In genomic region chr16:56513972-56514371, GRCh38 we compare ENCODE assay signal across 8 cellular contexts. TPM values are rescaled to one million over a fixed set of nuclear protein-coding genes. Genes with fewer than 3 reads are reported as not detected.
DNase-seq lines count a peak whose midpoint lies in the region; ATAC-seq and TF ChIP-seq lines count a peak whose summit lies in the region.

No MANE protein-coding gene starts in this region.

- intact Hi-C loops in body of pancreas (cut with DNase I): loop anchor here (10.0 kb wide), 1 partner anchor 191 kb away; no protein-coding TSS in a partner anchor

- no peak for TF ChIP-seq POLR2A in body of pancreas (IDR thresholded peaks at IDR 0.05)

- no peak overlapping the region for H2AFZ ChIP-seq in neuronal stem cell (ENCODE audit: low read length)

- H3K27ac ChIP-seq in body of pancreas (peak overlapping the region in 1 of 4 donors; percentile 38), neuronal stem cell (replicated peaks; ENCODE audit: low read length) (no peak overlapping the region)

- peak in 6 of 7 experiments; percentile 48 to 79 (median 65) for TF ChIP-seq CTCF in body of pancreas (IDR thresholded peaks at IDR 0.05)

- no peak overlapping the region for H2BK12ac ChIP-seq in neuronal stem cell (ENCODE audit: low read length)

- H3K23ac ChIP-seq in neuronal stem cell (ENCODE audit: low read depth, low read length, poor library complexity): no peak overlapping the region

- no peak overlapping the region for H2BK120ac ChIP-seq in neuronal stem cell (ENCODE audit: low read depth, low read length)

- no peak overlapping the region for H3K4me3 ChIP-seq in Jurkat, Clone E6-1 (ENCODE audit: low read length)
- H3K4me3 ChIP-seq in body of pancreas (no peak overlapping the region), neuronal stem cell (ENCODE audit: low read length in 2 of 2) (no peak overlapping the region)

- H3K36me3 ChIP-seq in body of pancreas (replicated peaks in 1 of 2; ENCODE audit: insufficient read depth in 1 of 2, low read depth in 2 of 2) (peaks cover 0 to 6% of the 10 kb centered on the region in 2 donors), neuronal stem cell (replicated peaks in 1 of 2; ENCODE audit: control insufficient read depth in 2 of 2, insufficient read depth in 2 of 2, low read length in 2 of 2) (peaks cover 0 to 42% of the 10 kb centered on the region in 2 donors)

- no peak overlapping the region for H3K4ac ChIP-seq in neuronal stem cell (ENCODE audit: low read length)

- no peaks in the 10 kb centered on the region for H3K79me1 ChIP-seq in neuronal stem cell (ENCODE audit: low read depth, low read length)

- no peak overlapping the region for H2AK5ac ChIP-seq in neuronal stem cell (ENCODE audit: low read depth, low read length)

- H3K27me3 ChIP-seq in body of pancreas (no peaks in the 10 kb centered on the region), neuronal stem cell (ENCODE audit: control insufficient read depth in 3 of 3, insufficient read depth in 3 of 3, low read depth in 1 of 3, low read length in 3 of 3) (no peaks in the 10 kb centered on the region)

- no peak overlapping the region for H2BK5ac ChIP-seq in neuronal stem cell (ENCODE audit: low read length)

- H3K4me1 ChIP-seq in body of pancreas (peaks cover 29% of the 10 kb centered on the region), neuronal stem cell (ENCODE audit: control insufficient read depth in 2 of 2, insufficient read depth in 1 of 2, low read depth in 1 of 2, low read length in 2 of 2) (no peaks in the 10 kb centered on the region)

- no peak overlapping the region for H3K14ac ChIP-seq in neuronal stem cell (ENCODE audit: low read length)

- no peak overlapping the region for H2BK15ac ChIP-seq in neuronal stem cell (ENCODE audit: low read length)

- 14 to 20% methylated on average over 3 of the region's 3 CpGs for WGBS in body of pancreas, 2 donors
- no CpG with 5 or more reads among the region's 3 CpGs for WGBS in neuronal stem cell (ENCODE audit: extremely low coverage in 2 of 2, insufficient read length in 2 of 2, insufficient replicate concordance in 1 of 2), 2 donors

- H3K4me2 ChIP-seq in neuronal stem cell (ENCODE audit: insufficient read depth, low read length, poor library complexity, severe bottlenecking): no peak overlapping the region

- DNase-seq in ELR (ENCODE audit: low read depth): peak; percentile 78
- DNase-seq in Jurkat, Clone E6-1 (ENCODE audit: low read depth, low spot score): peak; percentile 63
- peak; percentile 9 for DNase-seq in SKM-1 (lab: John Stamatoyannopoulos, UW; ENCODE audit: unreplicated experiment)
- DNase-seq in body of pancreas: peak; percentile 49 to 69 (median 60)
- peak; percentile 33 for DNase-seq in iPS-NIHi11 (ENCODE audit: low spot score)
- DNase-seq in stimulated activated CD4-positive, alpha-beta T cell treated with anti-CD3 and anti-CD28 coated beads, Interleukin-4, amount 100 ng/mL, for 4 hours: peak; percentile 7 to 41
- no peak for DNase-seq in neuronal stem cell (ENCODE audit: low spot score)
- no peak for DNase-seq in retina

- H3K9ac ChIP-seq in neuronal stem cell (ENCODE audit: low read depth, low read length, poor library complexity): no peak overlapping the region

- H4K8ac ChIP-seq in neuronal stem cell (ENCODE audit: low read depth, low read length): no peak overlapping the region

- ATAC-seq in body of pancreas: peak; percentile 80

- no peaks in the 10 kb centered on the region for H3K9me3 ChIP-seq in body of pancreas
- peaks cover 0 to 5% of the 10 kb centered on the region in 2 donors for H3K9me3 ChIP-seq in neuronal stem cell (replicated peaks in 1 of 2; ENCODE audit: control insufficient read depth in 2 of 2, insufficient read depth in 1 of 2, low read depth in 1 of 2, low read length in 2 of 2)

- H4K91ac ChIP-seq in neuronal stem cell (ENCODE audit: low read depth, low read length, poor library complexity): no peak overlapping the region

- H3K18ac ChIP-seq in neuronal stem cell (ENCODE audit: low read length): no peak overlapping the region

RNA-seq across cellular contexts. Expression of gene BBS2, which starts 5.9 kb away (rescaled TPM):
- polyA plus RNA-seq in Jurkat, Clone E6-1 (2012; ENCODE audit: insufficient read depth, insufficient read length): 63.3 TPM
- 10 to 100 TPM; 14.3 to 19.1 TPM for total RNA-seq in body of pancreas
- polyA plus RNA-seq in neuronal stem cell (2013, experiment 1 of 2): 38.4 TPM
- polyA plus RNA-seq in neuronal stem cell (2013, experiment 2 of 2): 38.3 TPM

RNA-seq across cellular contexts. Expression of gene MT4, which starts 50.9 kb away (rescaled TPM):
- not detected for polyA plus RNA-seq in Jurkat, Clone E6-1 (2012; ENCODE audit: insufficient read depth, insufficient read length)
- total RNA-seq in body of pancreas: not detected
- not detected for polyA plus RNA-seq in neuronal stem cell (2013, experiment 1 of 2)
- not detected for polyA plus RNA-seq in neuronal stem cell (2013, experiment 2 of 2)

Comparison
In these comparisons a context has a peak if more than half of its experiments do, and no peak if none do; other contexts are left out.
1. DNase-seq: peak in ELR (single experiment), Jurkat, Clone E6-1 (single experiment), SKM-1 (single experiment), body of pancreas (4 of 4), iPS-NIHi11 (single experiment) and stimulated activated CD4-positive, alpha-beta T cell treated with anti-CD3 and anti-CD28 coated beads, Interleukin-4, amount 100 ng/mL, for 4 hours (2 of 2); none in neuronal stem cell (single experiment) and retina (single experiment).